In the genomic region with DNA sequence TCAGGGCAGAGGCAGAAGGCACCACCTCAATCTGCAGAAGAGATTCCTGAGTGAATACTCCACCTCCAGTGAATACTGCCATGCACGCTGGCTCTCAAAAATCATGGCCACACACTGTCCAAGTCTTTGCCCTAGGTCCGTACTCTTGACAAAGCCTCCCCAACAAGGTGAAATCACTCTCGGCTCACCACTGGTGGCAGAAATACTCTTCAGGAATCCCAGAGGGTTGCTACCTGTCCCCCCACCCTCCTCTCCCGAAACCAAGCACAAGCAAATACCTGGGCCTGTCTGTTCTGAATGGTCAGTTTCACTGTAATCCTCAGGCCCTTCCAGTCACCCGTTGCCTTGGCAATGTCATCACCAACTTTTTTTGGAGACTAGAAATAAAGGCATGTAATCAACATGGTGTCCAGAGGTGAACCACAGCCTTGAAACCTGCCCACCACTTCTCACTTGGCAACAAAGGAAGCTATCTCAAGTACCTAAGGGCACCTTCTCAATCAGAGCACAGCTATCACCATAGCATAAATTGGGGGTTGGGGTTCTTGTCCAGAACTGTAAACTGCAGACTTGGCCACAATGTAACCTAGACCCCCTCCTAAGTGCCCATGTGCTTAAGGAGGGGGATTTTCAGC, we compare ENCODE assay signal across 1 cellular context.
TF ChIP-seq lines count a peak whose summit lies in the region.

No MANE protein-coding gene starts in this region.

TF ChIP-seq in HepG2, 621 proteins besides CTCF, POLR2A, EP300 and RAD21:
- TF ChIP-seq ZNF512 (CRISPR knock-in tag; IDR thresholded peaks at IDR 0.05) (no peak), PAX8 (CRISPR knock-in tag; IDR thresholded peaks at IDR 0.05; ENCODE audit: borderline replicate concordance) (0 out of 2 replicates have a peak, but pooled peaks have one; percentile 7), KDM4B (CRISPR knock-in tag; IDR thresholded peaks at IDR 0.05) (no peak), CENPX (CRISPR knock-in tag; IDR thresholded peaks at IDR 0.05) (no peak), SMAD1 (CRISPR knock-in tag; IDR thresholded peaks at IDR 0.05; ENCODE audit: borderline replicate concordance, low read depth) (no peak), POLR2G (IDR thresholded peaks at IDR 0.05; ENCODE audit: low read depth, low read length) (peak; percentile 27; the same call in 1 of the 2 replicates), NFYB (CRISPR knock-in tag; IDR thresholded peaks at IDR 0.05) (no peak), TBX3 (IDR thresholded peaks at IDR 0.05; ENCODE audit: borderline replicate concordance) (no peak), KDM5A (IDR thresholded peaks at IDR 0.05; ENCODE audit: borderline replicate concordance, low read length) (no peak), ZMAT3 (CRISPR knock-in tag; conservative IDR thresholded peaks at IDR 0.05) (no peak), UBTF (CRISPR knock-in tag; IDR thresholded peaks at IDR 0.05) (no peak), SSRP1 (CRISPR knock-in tag; IDR thresholded peaks at IDR 0.05) (0 out of 2 replicates have a peak, but pooled peaks have one; percentile 38)
- TF ChIP-seq, protein P1, sequence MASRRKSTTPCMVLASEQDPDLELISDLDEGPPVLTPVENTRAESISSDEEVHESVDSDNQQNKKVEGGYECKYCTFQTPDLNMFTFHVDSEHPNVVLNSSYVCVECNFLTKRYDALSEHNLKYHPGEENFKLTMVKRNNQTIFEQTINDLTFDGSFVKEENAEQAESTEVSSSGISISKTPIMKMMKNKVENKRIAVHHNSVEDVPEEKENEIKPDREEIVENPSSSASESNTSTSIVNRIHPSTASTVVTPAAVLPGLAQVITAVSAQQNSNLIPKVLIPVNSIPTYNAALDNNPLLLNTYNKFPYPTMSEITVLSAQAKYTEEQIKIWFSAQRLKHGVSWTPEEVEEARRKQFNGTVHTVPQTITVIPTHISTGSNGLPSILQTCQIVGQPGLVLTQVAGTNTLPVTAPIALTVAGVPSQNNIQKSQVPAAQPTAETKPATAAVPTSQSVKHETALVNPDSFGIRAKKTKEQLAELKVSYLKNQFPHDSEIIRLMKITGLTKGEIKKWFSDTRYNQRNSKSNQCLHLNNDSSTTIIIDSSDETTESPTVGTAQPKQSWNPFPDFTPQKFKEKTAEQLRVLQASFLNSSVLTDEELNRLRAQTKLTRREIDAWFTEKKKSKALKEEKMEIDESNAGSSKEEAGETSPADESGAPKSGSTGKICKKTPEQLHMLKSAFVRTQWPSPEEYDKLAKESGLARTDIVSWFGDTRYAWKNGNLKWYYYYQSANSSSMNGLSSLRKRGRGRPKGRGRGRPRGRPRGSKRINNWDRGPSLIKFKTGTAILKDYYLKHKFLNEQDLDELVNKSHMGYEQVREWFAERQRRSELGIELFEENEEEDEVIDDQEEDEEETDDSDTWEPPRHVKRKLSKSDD (CRISPR knock-in tag; IDR thresholded peaks at IDR 0.05; ENCODE audit: low read depth): no peak
- TF ChIP-seq, protein P2, sequence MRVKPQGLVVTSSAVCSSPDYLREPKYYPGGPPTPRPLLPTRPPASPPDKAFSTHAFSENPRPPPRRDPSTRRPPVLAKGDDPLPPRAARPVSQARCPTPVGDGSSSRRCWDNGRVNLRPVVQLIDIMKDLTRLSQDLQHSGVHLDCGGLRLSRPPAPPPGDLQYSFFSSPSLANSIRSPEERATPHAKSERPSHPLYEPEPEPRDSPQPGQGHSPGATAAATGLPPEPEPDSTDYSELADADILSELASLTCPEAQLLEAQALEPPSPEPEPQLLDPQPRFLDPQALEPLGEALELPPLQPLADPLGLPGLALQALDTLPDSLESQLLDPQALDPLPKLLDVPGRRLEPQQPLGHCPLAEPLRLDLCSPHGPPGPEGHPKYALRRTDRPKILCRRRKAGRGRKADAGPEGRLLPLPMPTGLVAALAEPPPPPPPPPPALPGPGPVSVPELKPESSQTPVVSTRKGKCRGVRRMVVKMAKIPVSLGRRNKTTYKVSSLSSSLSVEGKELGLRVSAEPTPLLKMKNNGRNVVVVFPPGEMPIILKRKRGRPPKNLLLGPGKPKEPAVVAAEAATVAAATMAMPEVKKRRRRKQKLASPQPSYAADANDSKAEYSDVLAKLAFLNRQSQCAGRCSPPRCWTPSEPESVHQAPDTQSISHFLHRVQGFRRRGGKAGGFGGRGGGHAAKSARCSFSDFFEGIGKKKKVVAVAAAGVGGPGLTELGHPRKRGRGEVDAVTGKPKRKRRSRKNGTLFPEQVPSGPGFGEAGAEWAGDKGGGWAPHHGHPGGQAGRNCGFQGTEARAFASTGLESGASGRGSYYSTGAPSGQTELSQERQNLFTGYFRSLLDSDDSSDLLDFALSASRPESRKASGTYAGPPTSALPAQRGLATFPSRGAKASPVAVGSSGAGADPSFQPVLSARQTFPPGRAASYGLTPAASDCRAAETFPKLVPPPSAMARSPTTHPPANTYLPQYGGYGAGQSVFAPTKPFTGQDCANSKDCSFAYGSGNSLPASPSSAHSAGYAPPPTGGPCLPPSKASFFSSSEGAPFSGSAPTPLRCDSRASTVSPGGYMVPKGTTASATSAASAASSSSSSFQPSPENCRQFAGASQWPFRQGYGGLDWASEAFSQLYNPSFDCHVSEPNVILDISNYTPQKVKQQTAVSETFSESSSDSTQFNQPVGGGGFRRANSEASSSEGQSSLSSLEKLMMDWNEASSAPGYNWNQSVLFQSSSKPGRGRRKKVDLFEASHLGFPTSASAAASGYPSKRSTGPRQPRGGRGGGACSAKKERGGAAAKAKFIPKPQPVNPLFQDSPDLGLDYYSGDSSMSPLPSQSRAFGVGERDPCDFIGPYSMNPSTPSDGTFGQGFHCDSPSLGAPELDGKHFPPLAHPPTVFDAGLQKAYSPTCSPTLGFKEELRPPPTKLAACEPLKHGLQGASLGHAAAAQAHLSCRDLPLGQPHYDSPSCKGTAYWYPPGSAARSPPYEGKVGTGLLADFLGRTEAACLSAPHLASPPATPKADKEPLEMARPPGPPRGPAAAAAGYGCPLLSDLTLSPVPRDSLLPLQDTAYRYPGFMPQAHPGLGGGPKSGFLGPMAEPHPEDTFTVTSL (CRISPR knock-in tag; IDR thresholded peaks at IDR 0.05; ENCODE audit: borderline replicate concordance): no peak
